ENCODE assay signal across 8 cellular contexts in genomic region chr13:45333973-45334922, GRCh38. TPM values are rescaled to one million over a fixed set of nuclear protein-coding genes. Genes with fewer than 3 reads are reported as not detected.
DNase-seq lines count a peak whose midpoint lies in the region; ATAC-seq and TF ChIP-seq lines count a peak whose summit lies in the region.

No MANE protein-coding gene starts in this region.

- ATAC-seq in RWPE2 (ENCODE audit: low read depth): 0 out of 3 replicates have a peak, but pooled peaks have one; percentile 1
- no peak for ATAC-seq in gastrocnemius medialis
- ATAC-seq in GM21515 (IDR thresholded peaks at IDR 0.05; ENCODE audit: unreplicated experiment): no peak
- no peak for ATAC-seq in GM21381 (IDR thresholded peaks at IDR 0.05; ENCODE audit: unreplicated experiment)
- ATAC-seq in HG03025 (IDR thresholded peaks at IDR 0.05; ENCODE audit: low FRiP score, unreplicated experiment): no peak

- in situ Hi-C loops in GM23248 (cut with MboI): no loop called here
- in situ Hi-C loops in astrocyte of the spinal cord (cut with HindIII; ENCODE audit: low sequenced_read_pairs): no loop called here
- in situ Hi-C loops in gastrocnemius medialis (cut with MboI; ENCODE audit: low sequenced_read_pairs in 4 of 4): no loop called here

- intact Hi-C loops in gastrocnemius medialis (cut with DNase I; ENCODE audit: low total_unique reads): loop anchor here (10.0 kb wide), 1 partner anchor 1189 kb away; no protein-coding TSS in a partner anchor

- no peaks in the 10 kb centered on the region for H3K27me3 ChIP-seq in GM23248 (replicated peaks; ENCODE audit: insufficient read depth)
- no peaks in the 10 kb centered on the region for H3K27me3 ChIP-seq in RWPE2 (ENCODE audit: insufficient read depth, poor library complexity, severe bottlenecking)
- H3K27me3 ChIP-seq in gastrocnemius medialis: no peaks in the 10 kb centered on the region
- no peaks in the 10 kb centered on the region for H3K27me3 ChIP-seq in BE2C

- no peak for TF ChIP-seq POLR2A in gastrocnemius medialis (IDR thresholded peaks at IDR 0.05)

- peaks cover 93% of the 10 kb centered on the region for H3F3A ChIP-seq in GM23248 (ENCODE audit: insufficient read depth)

- peaks cover 39% of the 10 kb centered on the region for H3K79me2 ChIP-seq in GM23248 (ENCODE audit: insufficient read depth)

- H3K36me3 ChIP-seq in GM23248 (ENCODE audit: low read depth) (peaks cover 49% of the 10 kb centered on the region), RWPE2 (ENCODE audit: low read depth) (peaks cover 44% of the 10 kb centered on the region), gastrocnemius medialis (peaks cover 8 to 52% of the 10 kb centered on the region in 2 donors), BE2C (peaks cover 49% of the 10 kb centered on the region)

- H3K9me2 ChIP-seq in GM23248 (ENCODE audit: insufficient read depth): no peaks in the 10 kb centered on the region

- no peak overlapping the region for H3K9ac ChIP-seq in GM23248

- TF ChIP-seq CTCF in RWPE2 (IDR thresholded peaks at IDR 0.05; ENCODE audit: poor library complexity, severe bottlenecking): no peak
- TF ChIP-seq CTCF in astrocyte of the spinal cord (IDR thresholded peaks at IDR 0.05; ENCODE audit: low read depth, low read length): no peak
- TF ChIP-seq CTCF in gastrocnemius medialis (IDR thresholded peaks at IDR 0.05 in 4 of 5, conservative IDR thresholded peaks at IDR 0.05 in 1 of 5): no peak
- no peak for TF ChIP-seq CTCF in BE2C (IDR thresholded peaks at IDR 0.05; ENCODE audit: low read depth, low read length)

- WGBS in GM23248 (ENCODE audit: low coverage in 1 of 2, low lambda C conversion rate in 2 of 2, missing lambda C conversion rate in 2 of 2), 2 experiments: 62 to 65% methylated on average over 7 of the region's 7 CpGs

- no peak overlapping the region for H2AFZ ChIP-seq in GM23248

- H3K4me2 ChIP-seq in GM23248 (ENCODE audit: unreplicated experiment): peak overlapping the region; percentile 1

- H3K9me3 ChIP-seq in GM23248 (ENCODE audit: low read depth): no peaks in the 10 kb centered on the region
- H3K9me3 ChIP-seq in RWPE2 (ENCODE audit: severe bottlenecking): no peaks in the 10 kb centered on the region
- no peaks in the 10 kb centered on the region for H3K9me3 ChIP-seq in gastrocnemius medialis
- H3K9me3 ChIP-seq in BE2C: no peaks in the 10 kb centered on the region

- H3K27ac ChIP-seq in GM23248 (no peak overlapping the region; the same call in 1 of the 2 replicates), RWPE2 (ENCODE audit: poor library complexity, severe bottlenecking) (peak overlapping the region; percentile 69), gastrocnemius medialis (peak overlapping the region; percentile 30 to 100 (median 66))

- H4K20me1 ChIP-seq in GM23248 (ENCODE audit: insufficient read depth): peaks cover 62% of the 10 kb centered on the region

- no peak overlapping the region for H3K4me3 ChIP-seq in GM23248
- H3K4me3 ChIP-seq in RWPE2 (ENCODE audit: severe bottlenecking): no peak overlapping the region
- H3K4me3 ChIP-seq in astrocyte of the spinal cord (ENCODE audit: low read depth, low read length): no peak overlapping the region
- H3K4me3 ChIP-seq in gastrocnemius medialis: no peak overlapping the region
- H3K4me3 ChIP-seq in BE2C (ENCODE audit: low read depth, low read length): no peak overlapping the region

- DNase-seq in GM23248 (peak; percentile 48), RWPE2 (ENCODE audit: low spot score) (no peak), astrocyte of the spinal cord (ENCODE audit: low read depth, low spot score) (peak; percentile 61), gastrocnemius medialis (no peak), BE2C (no peak)

- H3K4me1 ChIP-seq in GM23248 (ENCODE audit: insufficient read depth): peaks cover 84% of the 10 kb centered on the region
- H3K4me1 ChIP-seq in RWPE2 (ENCODE audit: insufficient read depth, poor library complexity, severe bottlenecking): peaks cover 59% of the 10 kb centered on the region
- peaks cover 85 to 90% of the 10 kb centered on the region in 2 donors for H3K4me1 ChIP-seq in gastrocnemius medialis
- peaks cover 14% of the 10 kb centered on the region for H3K4me1 ChIP-seq in BE2C

RNA-seq across cellular contexts. Expression of gene TPT1, which starts 6.7 kb away (rescaled TPM):
- total RNA-seq in GM23248 (2014; rRNA removed; shearing (Covaris generic)): 2,021 and 2,164 TPM in 2 replicates
- 1,100 and 1,151 TPM in 2 replicates for polyA plus RNA-seq in GM23248 (2016; fragmentation: Nextera tagmentation; extraction: Ambion mirVana)
- 1,000 to 10,000 TPM; 4,595 to 7,577 (median 5,951) TPM for total RNA-seq in gastrocnemius medialis
- 1,369 TPM for polyA plus RNA-seq in BE2C (2012; ENCODE audit: insufficient read depth, insufficient read length, low read depth)

Comparison
In these comparisons a context has a peak if more than half of its experiments do, and no peak if none do; other contexts are left out.
1. DNase-seq: peak in GM23248 (single experiment) and astrocyte of the spinal cord (single experiment); none in RWPE2 (single experiment), gastrocnemius medialis (0 of 2) and BE2C (single experiment).